8 cellular contexts compared by ENCODE assay signal in genomic region chr1:68442822-68443556, GRCh38. TPM values are rescaled to one million over a fixed set of nuclear protein-coding genes. Genes with fewer than 3 reads are reported as not detected.
DNase-seq lines count a peak whose midpoint lies in the region; ATAC-seq and TF ChIP-seq lines count a peak whose summit lies in the region.

No MANE protein-coding gene starts in this region.

- H3K9me3 ChIP-seq in BE2C = no peaks in the 10 kb centered on the region
- H3K9me3 ChIP-seq in tibial artery = no peaks in the 10 kb centered on the region

- H3K4me3 ChIP-seq in BE2C (ENCODE audit: low read depth, low read length) (no peak overlapping the region), tibial artery (no peak overlapping the region)

- TF ChIP-seq CTCF in BE2C (IDR thresholded peaks at IDR 0.05; ENCODE audit: low read depth, low read length) (peak; percentile 54), tibial artery (IDR thresholded peaks at IDR 0.05) (peak; percentile 29 to 42)

- ATAC-seq in GM18499 (IDR thresholded peaks at IDR 0.05; ENCODE audit: insufficient read depth, unreplicated experiment) (peak; percentile 59), HG02642 (IDR thresholded peaks at IDR 0.05; ENCODE audit: poor library complexity, unreplicated experiment) (peak; percentile 92)
- peak; percentile 37 for ATAC-seq in activated T-helper 17 cell treated with anti-CD3 and anti-CD28 coated beads, Interleukin-2, amount 50 U/mL, for 72 hours (replicated peaks)

- no peaks in the 10 kb centered on the region for H3K4me1 Mint-ChIP-seq in activated T-helper 17 cell treated with anti-CD3 and anti-CD28 coated beads, Interleukin-2, amount 50 U/mL, for 72 hours

- no peaks in the 10 kb centered on the region for H3K9me3 Mint-ChIP-seq in activated T-helper 17 cell treated with anti-CD3 and anti-CD28 coated beads, Interleukin-2, amount 50 U/mL, for 72 hours

- peak; percentile 18 for DNase-seq in BE2C
- DNase-seq in NAMALWA (ENCODE audit: low spot score) = peak; percentile 68
- DNase-seq in iPS-NIHi11 (ENCODE audit: low spot score) = peak; percentile 54
- DNase-seq in tibial artery = peak in 1 of 2 donors; percentile 22
- no peak for DNase-seq in posterior cingulate gyrus

- no peaks in the 10 kb centered on the region for H3K27me3 ChIP-seq in BE2C
- H3K27me3 ChIP-seq in tibial artery = no peaks in the 10 kb centered on the region

- H3K27ac ChIP-seq in tibial artery = no peak overlapping the region

- H3K27me3 Mint-ChIP-seq in activated T-helper 17 cell treated with anti-CD3 and anti-CD28 coated beads, Interleukin-2, amount 50 U/mL, for 72 hours = peaks cover 17% of the 10 kb centered on the region

- no peak overlapping the region for H3K27ac Mint-ChIP-seq in activated T-helper 17 cell treated with anti-CD3 and anti-CD28 coated beads, Interleukin-2, amount 50 U/mL, for 72 hours

- H3K36me3 Mint-ChIP-seq in activated T-helper 17 cell treated with anti-CD3 and anti-CD28 coated beads, Interleukin-2, amount 50 U/mL, for 72 hours (ENCODE audit: low read depth) = no peaks in the 10 kb centered on the region

- intact Hi-C loops in tibial artery (cut with DNase I; ENCODE audit: low total_unique reads) = no loop called here
- intact Hi-C loops in posterior cingulate gyrus (cut with DNase I) = loop anchor here (5.0 kb wide), 1 partner anchor 326 kb away; no protein-coding TSS in a partner anchor

- no peak overlapping the region for H3K4me3 Mint-ChIP-seq in activated T-helper 17 cell treated with anti-CD3 and anti-CD28 coated beads, Interleukin-2, amount 50 U/mL, for 72 hours

- H3K36me3 ChIP-seq in BE2C (no peaks in the 10 kb centered on the region), tibial artery (no peaks in the 10 kb centered on the region)

- H3K4me1 ChIP-seq in BE2C (no peaks in the 10 kb centered on the region), tibial artery (no peaks in the 10 kb centered on the region)

RNA-seq across cellular contexts. Expression of gene RPE65, which starts 6.8 kb away (rescaled TPM):
- polyA plus RNA-seq in BE2C (2012; ENCODE audit: insufficient read depth, insufficient read length, low read depth) = not detected
- not detected for total RNA-seq in activated T-helper 17 cell treated with anti-CD3 and anti-CD28 coated beads, Interleukin-2, amount 50 U/mL, for 72 hours

RNA-seq across cellular contexts. Expression of gene DEPDC1, which starts 53.9 kb away (rescaled TPM):
- polyA plus RNA-seq in BE2C (2012; ENCODE audit: insufficient read depth, insufficient read length, low read depth) = 2.0 TPM
- total RNA-seq in activated T-helper 17 cell treated with anti-CD3 and anti-CD28 coated beads, Interleukin-2, amount 50 U/mL, for 72 hours = 10 to 100 TPM; 25.3 to 29.6 TPM

Comparison
In these comparisons a context has a peak if more than half of its experiments do, and no peak if none do; other contexts are left out.
1. DNase-seq: peak in BE2C (single experiment), NAMALWA (single experiment) and iPS-NIHi11 (single experiment); none in posterior cingulate gyrus (0 of 10).
2. ATAC-seq: peak in every context shown above with its lines; median percentile 92 in HG02642; 59 in GM18499; 37 in activated T-helper 17 cell treated with anti-CD3 and anti-CD28 coated beads, Interleukin-2, amount 50 U/mL, for 72 hours.